In the genomic region with DNA sequence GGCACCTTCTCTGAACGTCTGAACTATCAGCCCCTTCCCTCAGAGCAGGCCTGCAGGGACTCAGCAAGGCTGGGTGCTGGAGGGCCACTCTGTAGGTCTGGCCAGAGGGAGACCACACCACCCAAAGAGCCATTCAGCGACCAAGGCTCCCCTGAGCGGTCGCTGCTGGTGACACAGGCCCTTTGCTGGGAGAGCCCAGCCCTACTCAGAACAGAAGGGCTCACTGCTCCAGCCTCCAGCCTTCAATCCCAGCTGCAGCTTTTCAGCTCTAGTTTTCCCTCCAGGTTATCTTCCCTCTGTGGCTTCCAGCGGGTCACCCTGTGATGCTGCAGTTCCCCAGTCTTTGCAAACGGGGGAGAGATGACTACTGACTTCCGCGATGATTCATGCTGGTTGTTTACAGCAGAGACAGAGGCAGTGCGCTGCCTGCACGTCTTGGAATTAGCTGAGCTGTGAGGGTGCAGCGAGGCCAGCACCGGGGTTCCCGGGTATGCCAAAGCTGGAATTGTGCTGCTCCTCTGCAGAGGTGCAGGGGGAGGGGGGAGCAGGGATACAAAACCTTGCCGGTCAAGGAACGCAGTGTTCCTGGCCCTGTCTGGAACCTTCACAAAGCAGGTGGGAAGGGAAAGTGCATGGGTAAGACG, we compare ENCODE assay signal across 1 cellular context.
TF ChIP-seq lines count a peak whose summit lies in the region.

No MANE protein-coding gene starts in this region.

TF ChIP-seq in K562, 482 proteins besides CTCF, POLR2A, EP300 and RAD21 (continued from another document and continues in another):
- TF ChIP-seq, protein P1, sequence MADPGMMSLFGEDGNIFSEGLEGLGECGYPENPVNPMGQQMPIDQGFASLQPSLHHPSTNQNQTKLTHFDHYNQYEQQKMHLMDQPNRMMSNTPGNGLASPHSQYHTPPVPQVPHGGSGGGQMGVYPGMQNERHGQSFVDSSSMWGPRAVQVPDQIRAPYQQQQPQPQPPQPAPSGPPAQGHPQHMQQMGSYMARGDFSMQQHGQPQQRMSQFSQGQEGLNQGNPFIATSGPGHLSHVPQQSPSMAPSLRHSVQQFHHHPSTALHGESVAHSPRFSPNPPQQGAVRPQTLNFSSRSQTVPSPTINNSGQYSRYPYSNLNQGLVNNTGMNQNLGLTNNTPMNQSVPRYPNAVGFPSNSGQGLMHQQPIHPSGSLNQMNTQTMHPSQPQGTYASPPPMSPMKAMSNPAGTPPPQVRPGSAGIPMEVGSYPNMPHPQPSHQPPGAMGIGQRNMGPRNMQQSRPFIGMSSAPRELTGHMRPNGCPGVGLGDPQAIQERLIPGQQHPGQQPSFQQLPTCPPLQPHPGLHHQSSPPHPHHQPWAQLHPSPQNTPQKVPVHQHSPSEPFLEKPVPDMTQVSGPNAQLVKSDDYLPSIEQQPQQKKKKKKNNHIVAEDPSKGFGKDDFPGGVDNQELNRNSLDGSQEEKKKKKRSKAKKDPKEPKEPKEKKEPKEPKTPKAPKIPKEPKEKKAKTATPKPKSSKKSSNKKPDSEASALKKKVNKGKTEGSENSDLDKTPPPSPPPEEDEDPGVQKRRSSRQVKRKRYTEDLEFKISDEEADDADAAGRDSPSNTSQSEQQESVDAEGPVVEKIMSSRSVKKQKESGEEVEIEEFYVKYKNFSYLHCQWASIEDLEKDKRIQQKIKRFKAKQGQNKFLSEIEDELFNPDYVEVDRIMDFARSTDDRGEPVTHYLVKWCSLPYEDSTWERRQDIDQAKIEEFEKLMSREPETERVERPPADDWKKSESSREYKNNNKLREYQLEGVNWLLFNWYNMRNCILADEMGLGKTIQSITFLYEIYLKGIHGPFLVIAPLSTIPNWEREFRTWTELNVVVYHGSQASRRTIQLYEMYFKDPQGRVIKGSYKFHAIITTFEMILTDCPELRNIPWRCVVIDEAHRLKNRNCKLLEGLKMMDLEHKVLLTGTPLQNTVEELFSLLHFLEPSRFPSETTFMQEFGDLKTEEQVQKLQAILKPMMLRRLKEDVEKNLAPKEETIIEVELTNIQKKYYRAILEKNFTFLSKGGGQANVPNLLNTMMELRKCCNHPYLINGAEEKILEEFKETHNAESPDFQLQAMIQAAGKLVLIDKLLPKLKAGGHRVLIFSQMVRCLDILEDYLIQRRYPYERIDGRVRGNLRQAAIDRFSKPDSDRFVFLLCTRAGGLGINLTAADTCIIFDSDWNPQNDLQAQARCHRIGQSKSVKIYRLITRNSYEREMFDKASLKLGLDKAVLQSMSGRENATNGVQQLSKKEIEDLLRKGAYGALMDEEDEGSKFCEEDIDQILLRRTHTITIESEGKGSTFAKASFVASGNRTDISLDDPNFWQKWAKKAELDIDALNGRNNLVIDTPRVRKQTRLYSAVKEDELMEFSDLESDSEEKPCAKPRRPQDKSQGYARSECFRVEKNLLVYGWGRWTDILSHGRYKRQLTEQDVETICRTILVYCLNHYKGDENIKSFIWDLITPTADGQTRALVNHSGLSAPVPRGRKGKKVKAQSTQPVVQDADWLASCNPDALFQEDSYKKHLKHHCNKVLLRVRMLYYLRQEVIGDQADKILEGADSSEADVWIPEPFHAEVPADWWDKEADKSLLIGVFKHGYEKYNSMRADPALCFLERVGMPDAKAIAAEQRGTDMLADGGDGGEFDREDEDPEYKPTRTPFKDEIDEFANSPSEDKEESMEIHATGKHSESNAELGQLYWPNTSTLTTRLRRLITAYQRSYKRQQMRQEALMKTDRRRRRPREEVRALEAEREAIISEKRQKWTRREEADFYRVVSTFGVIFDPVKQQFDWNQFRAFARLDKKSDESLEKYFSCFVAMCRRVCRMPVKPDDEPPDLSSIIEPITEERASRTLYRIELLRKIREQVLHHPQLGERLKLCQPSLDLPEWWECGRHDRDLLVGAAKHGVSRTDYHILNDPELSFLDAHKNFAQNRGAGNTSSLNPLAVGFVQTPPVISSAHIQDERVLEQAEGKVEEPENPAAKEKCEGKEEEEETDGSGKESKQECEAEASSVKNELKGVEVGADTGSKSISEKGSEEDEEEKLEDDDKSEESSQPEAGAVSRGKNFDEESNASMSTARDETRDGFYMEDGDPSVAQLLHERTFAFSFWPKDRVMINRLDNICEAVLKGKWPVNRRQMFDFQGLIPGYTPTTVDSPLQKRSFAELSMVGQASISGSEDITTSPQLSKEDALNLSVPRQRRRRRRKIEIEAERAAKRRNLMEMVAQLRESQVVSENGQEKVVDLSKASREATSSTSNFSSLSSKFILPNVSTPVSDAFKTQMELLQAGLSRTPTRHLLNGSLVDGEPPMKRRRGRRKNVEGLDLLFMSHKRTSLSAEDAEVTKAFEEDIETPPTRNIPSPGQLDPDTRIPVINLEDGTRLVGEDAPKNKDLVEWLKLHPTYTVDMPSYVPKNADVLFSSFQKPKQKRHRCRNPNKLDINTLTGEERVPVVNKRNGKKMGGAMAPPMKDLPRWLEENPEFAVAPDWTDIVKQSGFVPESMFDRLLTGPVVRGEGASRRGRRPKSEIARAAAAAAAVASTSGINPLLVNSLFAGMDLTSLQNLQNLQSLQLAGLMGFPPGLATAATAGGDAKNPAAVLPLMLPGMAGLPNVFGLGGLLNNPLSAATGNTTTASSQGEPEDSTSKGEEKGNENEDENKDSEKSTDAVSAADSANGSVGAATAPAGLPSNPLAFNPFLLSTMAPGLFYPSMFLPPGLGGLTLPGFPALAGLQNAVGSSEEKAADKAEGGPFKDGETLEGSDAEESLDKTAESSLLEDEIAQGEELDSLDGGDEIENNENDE (IDR thresholded peaks at IDR 0.05; ENCODE audit: low read depth, low read length) = no peak
- TF ChIP-seq, protein P2, sequence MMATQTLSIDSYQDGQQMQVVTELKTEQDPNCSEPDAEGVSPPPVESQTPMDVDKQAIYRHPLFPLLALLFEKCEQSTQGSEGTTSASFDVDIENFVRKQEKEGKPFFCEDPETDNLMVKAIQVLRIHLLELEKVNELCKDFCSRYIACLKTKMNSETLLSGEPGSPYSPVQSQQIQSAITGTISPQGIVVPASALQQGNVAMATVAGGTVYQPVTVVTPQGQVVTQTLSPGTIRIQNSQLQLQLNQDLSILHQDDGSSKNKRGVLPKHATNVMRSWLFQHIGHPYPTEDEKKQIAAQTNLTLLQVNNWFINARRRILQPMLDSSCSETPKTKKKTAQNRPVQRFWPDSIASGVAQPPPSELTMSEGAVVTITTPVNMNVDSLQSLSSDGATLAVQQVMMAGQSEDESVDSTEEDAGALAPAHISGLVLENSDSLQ (IDR thresholded peaks at IDR 0.05) = peak; percentile 65
- TF ChIP-seq L3MBTL2 (IDR thresholded peaks at IDR 0.05) (peak; percentile 79), PYGO2 (tag; IDR thresholded peaks at IDR 0.05) (no peak), LEF1 (IDR thresholded peaks at IDR 0.05) (peak; percentile 85), HDAC8 (tag; IDR thresholded peaks at IDR 0.05) (no peak), RCOR1 (IDR thresholded peaks at IDR 0.05; ENCODE audit: borderline replicate concordance in 1 of 2, low read depth in 2 of 2, low read length in 2 of 2) (peak; percentile 56 to 98; a peak in 3 of 4 replicates), XRCC4 (IDR thresholded peaks at IDR 0.05; ENCODE audit: extremely low read depth, insufficient read depth, insufficient read length) (no peak), HDGF (IDR thresholded peaks at IDR 0.05) (0 out of 2 replicates have a peak, but pooled peaks have one; percentile 64), JUNB (CRISPR knock-in tag; conservative IDR thresholded peaks at IDR 0.05) (peak; percentile 50; the same call in 1 of the 2 replicates), CHD1 (IDR thresholded peaks at IDR 0.05; ENCODE audit: low read length) (no peak), ZZZ3 (IDR thresholded peaks at IDR 0.05) (no peak), SRSF1 (IDR thresholded peaks at IDR 0.05; ENCODE audit: low read depth, low read length) (no peak), BRD4 (IDR thresholded peaks at IDR 0.05) (no peak), JUND (IDR thresholded peaks at IDR 0.05; ENCODE audit: borderline replicate concordance, low read depth, low read length) (peak; percentile 99), JUND (tag; IDR thresholded peaks at IDR 0.05; ENCODE audit: borderline replicate concordance, low read depth, low read length) (peak; percentile 98; the same call in 2 of the 3 replicates), CREB1 (IDR thresholded peaks at IDR 0.05) (peak; percentile 66; the same call in 1 of the 2 replicates), CREB1 (CRISPR knock-in tag; IDR thresholded peaks at IDR 0.05) (no peak), RNF2 (IDR thresholded peaks at IDR 0.05) (peak; percentile 81), TEAD4 (IDR thresholded peaks at IDR 0.05; ENCODE audit: low read length) (peak; percentile 62), TEAD4 (CRISPR knock-in tag; IDR thresholded peaks at IDR 0.05; ENCODE audit: borderline replicate concordance) (no peak), BDP1 (IDR thresholded peaks at IDR 0.05; ENCODE audit: insufficient read depth, insufficient read length) (no peak), MEF2A (IDR thresholded peaks at IDR 0.05; ENCODE audit: control insufficient read depth, low read depth, low read length) (0 out of 2 replicates have a peak, but pooled peaks have one; percentile 4), TRIM24 (IDR thresholded peaks at IDR 0.05) (peak; percentile 59 to 79), FOXK1 (CRISPR knock-in tag; IDR thresholded peaks at IDR 0.05; ENCODE audit: borderline replicate concordance) (peak; percentile 83; the same call in 1 of the 2 replicates), ETV1 (tag; conservative IDR thresholded peaks at IDR 0.05; ENCODE audit: low read depth) (peak; percentile 96), HDAC2 (IDR thresholded peaks at IDR 0.05) (peak; percentile 94), HDAC3 (IDR thresholded peaks at IDR 0.05; ENCODE audit: borderline replicate concordance, partially characterized antibody) (no peak), ZFP36 (IDR thresholded peaks at IDR 0.05; ENCODE audit: low read depth, low read length, partially characterized antibody) (peak; percentile 37), POLR2AphosphoS5 (IDR thresholded peaks at IDR 0.05; ENCODE audit: control insufficient read depth, insufficient read depth, low read depth, low read length) (peak; percentile 53; the same call in 1 of the 2 replicates), TCF7 (IDR thresholded peaks at IDR 0.05; ENCODE audit: borderline replicate concordance) (0 out of 2 replicates have a peak, but pooled peaks have one; percentile 27), PHF8 (IDR thresholded peaks at IDR 0.05; ENCODE audit: borderline replicate concordance, low read length) (peak; percentile 44; the same call in 1 of the 2 replicates), RB1 (IDR thresholded peaks at IDR 0.05; ENCODE audit: low read depth) (peak; percentile 48; the same call in 1 of the 2 replicates), NRF1 (conservative IDR thresholded peaks at IDR 0.05 in 1 of 2, IDR thresholded peaks at IDR 0.05 in 1 of 2) (peak; percentile 52 to 56), PHF21A (IDR thresholded peaks at IDR 0.05; ENCODE audit: borderline replicate concordance, low read depth) (peak; percentile 36; the same call in 1 of the 2 replicates)
- TF ChIP-seq, protein P3, sequence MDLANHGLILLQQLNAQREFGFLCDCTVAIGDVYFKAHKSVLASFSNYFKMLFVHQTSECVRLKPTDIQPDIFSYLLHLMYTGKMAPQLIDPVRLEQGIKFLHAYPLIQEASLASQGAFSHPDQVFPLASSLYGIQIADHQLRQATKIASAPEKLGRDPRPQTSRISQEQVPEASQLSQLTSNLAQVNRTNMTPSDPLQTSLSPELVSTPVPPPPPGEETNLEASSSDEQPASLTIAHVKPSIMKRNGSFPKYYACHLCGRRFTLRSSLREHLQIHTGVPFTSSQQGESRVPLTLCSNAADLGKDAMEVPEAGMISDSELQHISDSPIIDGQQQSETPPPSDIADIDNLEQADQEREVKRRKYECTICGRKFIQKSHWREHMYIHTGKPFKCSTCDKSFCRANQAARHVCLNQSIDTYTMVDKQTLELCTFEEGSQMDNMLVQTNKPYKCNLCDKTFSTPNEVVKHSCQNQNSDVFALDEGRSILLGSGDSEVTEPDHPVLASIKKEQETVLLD (IDR thresholded peaks at IDR 0.05) = peak; percentile 64; the same call in 1 of the 2 replicates
- TF ChIP-seq, protein P4, sequence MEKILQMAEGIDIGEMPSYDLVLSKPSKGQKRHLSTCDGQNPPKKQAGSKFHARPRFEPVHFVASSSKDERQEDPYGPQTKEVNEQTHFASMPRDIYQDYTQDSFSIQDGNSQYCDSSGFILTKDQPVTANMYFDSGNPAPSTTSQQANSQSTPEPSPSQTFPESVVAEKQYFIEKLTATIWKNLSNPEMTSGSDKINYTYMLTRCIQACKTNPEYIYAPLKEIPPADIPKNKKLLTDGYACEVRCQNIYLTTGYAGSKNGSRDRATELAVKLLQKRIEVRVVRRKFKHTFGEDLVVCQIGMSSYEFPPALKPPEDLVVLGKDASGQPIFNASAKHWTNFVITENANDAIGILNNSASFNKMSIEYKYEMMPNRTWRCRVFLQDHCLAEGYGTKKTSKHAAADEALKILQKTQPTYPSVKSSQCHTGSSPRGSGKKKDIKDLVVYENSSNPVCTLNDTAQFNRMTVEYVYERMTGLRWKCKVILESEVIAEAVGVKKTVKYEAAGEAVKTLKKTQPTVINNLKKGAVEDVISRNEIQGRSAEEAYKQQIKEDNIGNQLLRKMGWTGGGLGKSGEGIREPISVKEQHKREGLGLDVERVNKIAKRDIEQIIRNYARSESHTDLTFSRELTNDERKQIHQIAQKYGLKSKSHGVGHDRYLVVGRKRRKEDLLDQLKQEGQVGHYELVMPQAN (IDR thresholded peaks at IDR 0.05; ENCODE audit: borderline replicate concordance) = no peak
- TF ChIP-seq, protein P5, sequence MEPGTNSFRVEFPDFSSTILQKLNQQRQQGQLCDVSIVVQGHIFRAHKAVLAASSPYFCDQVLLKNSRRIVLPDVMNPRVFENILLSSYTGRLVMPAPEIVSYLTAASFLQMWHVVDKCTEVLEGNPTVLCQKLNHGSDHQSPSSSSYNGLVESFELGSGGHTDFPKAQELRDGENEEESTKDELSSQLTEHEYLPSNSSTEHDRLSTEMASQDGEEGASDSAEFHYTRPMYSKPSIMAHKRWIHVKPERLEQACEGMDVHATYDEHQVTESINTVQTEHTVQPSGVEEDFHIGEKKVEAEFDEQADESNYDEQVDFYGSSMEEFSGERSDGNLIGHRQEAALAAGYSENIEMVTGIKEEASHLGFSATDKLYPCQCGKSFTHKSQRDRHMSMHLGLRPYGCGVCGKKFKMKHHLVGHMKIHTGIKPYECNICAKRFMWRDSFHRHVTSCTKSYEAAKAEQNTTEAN (CRISPR knock-in tag; IDR thresholded peaks at IDR 0.05) = no peak
- TF ChIP-seq, protein P6, sequence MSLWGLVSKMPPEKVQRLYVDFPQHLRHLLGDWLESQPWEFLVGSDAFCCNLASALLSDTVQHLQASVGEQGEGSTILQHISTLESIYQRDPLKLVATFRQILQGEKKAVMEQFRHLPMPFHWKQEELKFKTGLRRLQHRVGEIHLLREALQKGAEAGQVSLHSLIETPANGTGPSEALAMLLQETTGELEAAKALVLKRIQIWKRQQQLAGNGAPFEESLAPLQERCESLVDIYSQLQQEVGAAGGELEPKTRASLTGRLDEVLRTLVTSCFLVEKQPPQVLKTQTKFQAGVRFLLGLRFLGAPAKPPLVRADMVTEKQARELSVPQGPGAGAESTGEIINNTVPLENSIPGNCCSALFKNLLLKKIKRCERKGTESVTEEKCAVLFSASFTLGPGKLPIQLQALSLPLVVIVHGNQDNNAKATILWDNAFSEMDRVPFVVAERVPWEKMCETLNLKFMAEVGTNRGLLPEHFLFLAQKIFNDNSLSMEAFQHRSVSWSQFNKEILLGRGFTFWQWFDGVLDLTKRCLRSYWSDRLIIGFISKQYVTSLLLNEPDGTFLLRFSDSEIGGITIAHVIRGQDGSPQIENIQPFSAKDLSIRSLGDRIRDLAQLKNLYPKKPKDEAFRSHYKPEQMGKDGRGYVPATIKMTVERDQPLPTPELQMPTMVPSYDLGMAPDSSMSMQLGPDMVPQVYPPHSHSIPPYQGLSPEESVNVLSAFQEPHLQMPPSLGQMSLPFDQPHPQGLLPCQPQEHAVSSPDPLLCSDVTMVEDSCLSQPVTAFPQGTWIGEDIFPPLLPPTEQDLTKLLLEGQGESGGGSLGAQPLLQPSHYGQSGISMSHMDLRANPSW (CRISPR knock-in tag; IDR thresholded peaks at IDR 0.05) = 0 out of 2 replicates have a peak, but pooled peaks have one; percentile 59
